In the genomic region with DNA sequence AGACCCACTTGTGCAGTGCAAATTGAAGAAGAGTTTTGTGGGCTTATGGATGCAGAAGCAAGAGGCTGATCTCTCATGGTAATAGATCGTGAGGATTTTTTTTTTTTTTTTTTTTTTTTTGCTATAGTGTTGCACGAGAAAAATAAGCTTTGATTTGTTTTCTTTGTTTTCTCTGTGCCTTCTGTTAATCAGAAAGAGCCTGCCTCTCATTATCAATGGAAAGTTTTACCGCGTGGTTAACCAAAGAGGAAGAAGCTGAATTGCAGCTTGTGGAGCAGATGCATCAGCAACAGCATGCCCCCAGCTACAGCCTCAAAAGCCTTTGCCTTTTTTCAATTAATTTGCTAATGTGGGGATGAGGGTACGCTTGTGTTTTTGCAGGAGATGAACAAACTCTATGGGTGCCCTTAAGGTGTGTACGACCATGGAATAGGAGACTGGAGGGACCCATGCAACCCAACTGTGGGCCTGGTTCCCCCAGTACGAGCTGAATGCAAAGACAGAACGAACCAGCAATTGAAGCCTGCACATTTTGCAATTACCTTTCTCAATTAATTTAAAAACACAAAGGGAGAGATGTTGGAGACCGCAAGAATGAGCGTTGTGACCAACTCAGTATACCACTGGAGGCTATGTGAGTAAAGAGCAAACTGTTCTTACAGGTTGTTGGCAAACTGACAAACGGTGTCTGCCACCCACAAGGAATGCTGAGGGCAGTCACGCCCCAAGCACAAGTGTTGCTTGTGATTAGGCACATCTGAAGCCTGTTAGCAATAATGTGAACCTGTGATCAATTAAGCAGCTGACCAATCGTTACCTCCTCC, we compare ENCODE assay signal across 9 cellular contexts. TPM values are rescaled to one million over a fixed set of nuclear protein-coding genes. Genes with fewer than 3 reads are reported as not detected.
DNase-seq lines count a peak whose midpoint lies in the region; ATAC-seq and TF ChIP-seq lines count a peak whose summit lies in the region.
"Had no signal": no experiment of that assay in that cellular context is flagged by ENCODE, and none has a peak within 500 bp of the region (broad histone marks: within the 10 kb centered on the region; RNA-seq: fewer than 3 reads in every experiment).

No MANE protein-coding gene starts in this region.

- H3K36me3 Mint-ChIP-seq in osteocyte (ENCODE audit: unreplicated experiment) = no peaks in the 10 kb centered on the region

- no peaks in the 10 kb centered on the region for H4K20me1 ChIP-seq in mammary epithelial cell (ENCODE audit: insufficient read depth, low read length)

- TF ChIP-seq CTCF in heart right ventricle (IDR thresholded peaks at IDR 0.05) (no peak), mammary epithelial cell (conservative IDR thresholded peaks at IDR 0.05 in 1 of 2, IDR thresholded peaks at IDR 0.05 in 1 of 2; ENCODE audit: extremely low read depth in 1 of 2, insufficient read depth in 1 of 2, low read depth in 1 of 2, low read length in 2 of 2) (peak in 1 of 2 donors; percentile 3), upper lobe of right lung (IDR thresholded peaks at IDR 0.05) (no peak), osteocyte (IDR thresholded peaks at IDR 0.05) (no peak)

- 81% methylated on average over 13 of the region's 13 CpGs for WGBS in heart right ventricle, 2 donors
- WGBS in mammary epithelial cell (ENCODE audit: low coverage, missing lambda C conversion rate) = 36% methylated on average over 13 of the region's 13 CpGs

- H3K27ac ChIP-seq in heart right ventricle = no peak overlapping the region
- no peak overlapping the region for H3K27ac ChIP-seq in mammary epithelial cell (ENCODE audit: insufficient read depth, low read depth, low read length)
- H3K27ac ChIP-seq in upper lobe of right lung = no peak overlapping the region
- H3K27ac ChIP-seq: cardiac muscle cell had no signal

- no TSS peak for BruUV-seq in mammary epithelial cell (replicated peaks; lab: Mats Ljungman, UMichigan)

- H2AFZ ChIP-seq in mammary epithelial cell (ENCODE audit: low read depth, low read length) = no peak overlapping the region

- dilution Hi-C loops in mammary epithelial cell (cut with HindIII; ENCODE audit: low sequenced_read_pairs) = no loop called here

- in situ Hi-C loops in mammary epithelial cell (cut with MboI; ENCODE audit: low sequenced_read_pairs in 2 of 2) = no loop called here

- DNase-seq in Right ventricle myocardium superior (no peak), heart right ventricle (no peak), LoVo (ENCODE audit: low spot score) (peak; percentile 26), mammary epithelial cell (peak; percentile 74), upper lobe of right lung (peak; percentile 69), osteocyte (ENCODE audit: extremely low spot score, unreplicated experiment) (no peak), NCI-H2227 treated with DMSO at 0.1 percent for 48 hours (lab: John Stamatoyannopoulos, UW) (no peak), NCI-H1930 (lab: John Stamatoyannopoulos, UW) (no peak)

- H3K36me3 ChIP-seq in heart right ventricle (no peaks in the 10 kb centered on the region), mammary epithelial cell (ENCODE audit: insufficient read depth, low read length) (no peaks in the 10 kb centered on the region), upper lobe of right lung (no peaks in the 10 kb centered on the region)
- H3K36me3 ChIP-seq: cardiac muscle cell had no signal

- H3K4me3 Mint-ChIP-seq in osteocyte (ENCODE audit: unreplicated experiment) = no peak overlapping the region

- H3K4me1 Mint-ChIP-seq in osteocyte (ENCODE audit: unreplicated experiment) = no peaks in the 10 kb centered on the region

- peak overlapping the region; percentile 57 for H3K4me2 ChIP-seq in mammary epithelial cell (ENCODE audit: insufficient read depth, low read depth, low read length)

- H3K27ac Mint-ChIP-seq in osteocyte (ENCODE audit: unreplicated experiment) = no peak overlapping the region

- CTCF ChIA-PET in mammary epithelial cell (lab: Charles Lee; ENCODE audit: low non-redundant PET) = no interaction called here

- no peak overlapping the region for H3K9ac ChIP-seq in mammary epithelial cell (ENCODE audit: insufficient read depth, low read length)

- H3K4me3 ChIP-seq in heart right ventricle (no peak overlapping the region), mammary epithelial cell (replicated peaks in 1 of 3; ENCODE audit: insufficient read depth in 1 of 3, low read depth in 2 of 3, low read length in 3 of 3) (no peak overlapping the region), upper lobe of right lung (no peak overlapping the region)
- H3K4me3 ChIP-seq: cardiac muscle cell had no signal

- intact Hi-C loops in Right ventricle myocardium superior (cut with DNase I) = no loop called here
- intact Hi-C loops in heart right ventricle (cut with DNase I) = no loop called here
- intact Hi-C loops in mammary epithelial cell (cut with micrococcal nuclease) = no loop called here
- intact Hi-C loops in upper lobe of right lung (cut with DNase I) = no loop called here

- H3K9me3 ChIP-seq in heart right ventricle (peaks cover 0 to 17% (median 5%) of the 10 kb centered on the region in 11 donors), mammary epithelial cell (replicated peaks; ENCODE audit: insufficient read depth, low read length) (peaks cover 3% of the 10 kb centered on the region), upper lobe of right lung (no peaks in the 10 kb centered on the region)

- ATAC-seq in Right ventricle myocardium superior (ENCODE audit: poor library complexity) (peak; percentile 39), heart right ventricle (no peak), upper lobe of right lung (peak; percentile 92)

- H3K27me3 ChIP-seq in heart right ventricle (no peaks in the 10 kb centered on the region), mammary epithelial cell (ENCODE audit: insufficient read depth, low read length) (no peaks in the 10 kb centered on the region), upper lobe of right lung (no peaks in the 10 kb centered on the region)
- H3K27me3 ChIP-seq: cardiac muscle cell had no signal

- no peaks in the 10 kb centered on the region for H3K79me2 ChIP-seq in mammary epithelial cell (ENCODE audit: insufficient read depth, low read length)

- no peaks in the 10 kb centered on the region for H3K27me3 Mint-ChIP-seq in osteocyte (ENCODE audit: unreplicated experiment)

- H3K9me3 Mint-ChIP-seq in osteocyte (ENCODE audit: unreplicated experiment) = peaks cover 15% of the 10 kb centered on the region

- H3K4me1 ChIP-seq in heart right ventricle = peaks cover 0 to 8% (median 0%) of the 10 kb centered on the region in 9 donors
- H3K4me1 ChIP-seq in mammary epithelial cell (ENCODE audit: insufficient read depth, low read length) = peaks cover 13% of the 10 kb centered on the region
- H3K4me1 ChIP-seq in upper lobe of right lung = no peaks in the 10 kb centered on the region

RNA-seq across cellular contexts. Expression of gene SPRY2, which starts 58.6 kb away (rescaled TPM):
- total RNA-seq in Right ventricle myocardium superior (35.8 TPM), heart right ventricle (10 to 100 TPM; 24.3 to 40.9 (median 34.5) TPM), mammary epithelial cell (10 to 100 TPM; 14.8 to 59.4 TPM), upper lobe of right lung (55.3 TPM), osteocyte (46.1 and 52.0 TPM in 2 replicates)
- polyA plus RNA-seq in heart right ventricle (10 to 100 TPM; 26.5 to 31.1 TPM), mammary epithelial cell (55.0 TPM)
- 64.8 TPM for polyA minus RNA-seq in mammary epithelial cell

Comparison
In these comparisons a context has a peak if more than half of its experiments do, and no peak if none do; other contexts are left out.
1. ATAC-seq: peak in Right ventricle myocardium superior (single experiment) and upper lobe of right lung (single experiment); none in heart right ventricle (0 of 8).
2. DNase-seq: peak in LoVo (single experiment), mammary epithelial cell (single experiment) and upper lobe of right lung (single experiment); none in Right ventricle myocardium superior (single experiment), heart right ventricle (0 of 2), osteocyte (single experiment), NCI-H2227 treated with DMSO at 0.1 percent for 48 hours (single experiment) and NCI-H1930 (0 of 2).